Comparison of ENCODE assay signal across 9 cellular contexts in the genomic region with DNA sequence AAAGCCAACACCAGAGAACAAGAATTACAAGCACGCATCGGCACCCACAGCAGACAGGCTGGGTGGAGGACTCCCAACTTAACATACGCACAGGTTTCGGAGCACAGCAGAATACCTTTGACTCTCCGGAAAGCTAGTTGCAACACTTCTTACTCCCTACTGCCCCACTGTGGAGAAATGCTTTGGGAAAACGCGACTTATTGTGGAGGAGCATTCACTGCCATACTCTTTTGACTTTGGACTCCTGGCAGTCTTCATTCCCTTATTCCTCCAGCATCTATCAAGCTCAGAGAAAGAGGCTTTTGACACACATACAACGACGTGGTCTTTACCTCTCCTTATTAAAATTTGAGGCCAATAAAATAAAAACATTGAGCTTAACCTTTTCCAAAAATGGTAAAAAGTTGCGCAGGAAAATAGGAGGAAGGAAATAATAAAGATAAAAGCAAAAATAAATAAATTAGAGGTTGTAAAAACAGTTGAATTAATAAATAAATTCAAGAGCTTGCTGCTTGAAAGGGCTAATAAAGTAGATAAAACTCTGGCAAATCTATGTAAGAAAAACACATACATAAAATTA. TPM values are rescaled to one million over a fixed set of nuclear protein-coding genes. Genes with fewer than 3 reads are reported as not detected.
A peak's percentile ranks its signal among the peaks of the same experiment; 100 is the strongest.
DNase-seq lines count a peak whose midpoint lies in the region; ATAC-seq and TF ChIP-seq lines count a peak whose summit lies in the region.
"Had no signal": no experiment of that assay in that cellular context is flagged by ENCODE, and none has a peak within 500 bp of the region (broad histone marks: within the 10 kb centered on the region; RNA-seq: fewer than 3 reads in every experiment).

No MANE protein-coding gene starts in this region.

- H3K27me3 ChIP-seq in Peyer's patch, result no peaks in the 10 kb centered on the region
- H3K27me3 ChIP-seq in stomach, result peaks cover 0 to 8% (median 0%) of the 10 kb centered on the region in 3 donors
- H3K27me3 ChIP-seq: neutrophil had no signal

- DNase-seq in AG20443 (ENCODE audit: low spot score), result peak; percentile 20
- peak; percentile 9 for DNase-seq in GM13976 (ENCODE audit: low spot score)
- DNase-seq in Peyer's patch, result peak in 2 of 3 donors; percentile 34 to 71
- peak; percentile 0 for DNase-seq in cerebellum (ENCODE audit: low spot score)
- DNase-seq in kidney glomerular epithelial cell (lab: John Stamatoyannopoulos, UW), result peak; percentile 14
- DNase-seq in stomach, result peak; percentile 34
- DNase-seq in 8988T, result no peak

- intact Hi-C loops in stomach (cut with DNase I; ENCODE audit: low total_unique reads), result no loop called here

- H3K36me3 ChIP-seq in Peyer's patch (no peaks in the 10 kb centered on the region), stomach (no peaks in the 10 kb centered on the region)
- H3K36me3 ChIP-seq: neutrophil had no signal

- 8 to 30% (median 15%) methylated on average over 8 to 10 of the region's 10 CpGs for WGBS in stomach, 5 donors

- H3K9me3 ChIP-seq in Peyer's patch (no peaks in the 10 kb centered on the region), stomach (peaks cover 0 to 4% (median 0%) of the 10 kb centered on the region in 4 donors)
- H3K9me3 ChIP-seq: neutrophil had no signal

- no peak overlapping the region for H3K27ac ChIP-seq in Peyer's patch
- no peak overlapping the region for H3K27ac ChIP-seq in stomach
- H3K27ac ChIP-seq: neutrophil had no signal

- H3K4me3 ChIP-seq in Peyer's patch (no peak overlapping the region), stomach (no peak overlapping the region)

- H3K4me1 ChIP-seq in Peyer's patch, result no peaks in the 10 kb centered on the region
- no peaks in the 10 kb centered on the region for H3K4me1 ChIP-seq in stomach

- no peak for TF ChIP-seq EP300 in stomach (IDR thresholded peaks at IDR 0.05)

- in situ Hi-C loops in GM13976 (cut with MboI; ENCODE audit: low sequenced_read_pairs, unreplicated experiment), result no loop called here

- TF ChIP-seq POLR2A in Peyer's patch (IDR thresholded peaks at IDR 0.05) (no peak), stomach (IDR thresholded peaks at IDR 0.05) (no peak)

- no peak for TF ChIP-seq CTCF in GM13976 (IDR thresholded peaks at IDR 0.05; ENCODE audit: borderline replicate concordance, control extremely low read depth, extremely low read depth, insufficient read depth, missing control alignments)
- peak in 4 of 6 experiments; percentile 10 to 62 (median 58) for TF ChIP-seq CTCF in Peyer's patch (IDR thresholded peaks at IDR 0.05)
- peak in 4 of 7 experiments; percentile 14 to 38 (median 25) for TF ChIP-seq CTCF in stomach (IDR thresholded peaks at IDR 0.05)

- ATAC-seq in HG03159 (IDR thresholded peaks at IDR 0.05; ENCODE audit: unreplicated experiment), result no peak

RNA-seq across cellular contexts. Expression of gene GPC3, which starts 41.4 kb away (rescaled TPM):
- total RNA-seq in Peyer's patch (1 to 10 TPM; 1.1 to 7.2 (median 5.8) TPM), cerebellum (13.8 TPM), stomach (100 to 1,000 TPM in 1 of 5 donors, 10 to 100 TPM in 2, 1 to 10 TPM in 2; 2.7 to 137 (median 18.8) TPM)
- polyA plus RNA-seq in stomach, result 1 to 10 TPM in 1 of 3 donors, under 1 TPM in 2; 0.46 to 2.5 (median 0.87) TPM
